Comparison of ENCODE assay signal across 9 cellular contexts in the genomic region with DNA sequence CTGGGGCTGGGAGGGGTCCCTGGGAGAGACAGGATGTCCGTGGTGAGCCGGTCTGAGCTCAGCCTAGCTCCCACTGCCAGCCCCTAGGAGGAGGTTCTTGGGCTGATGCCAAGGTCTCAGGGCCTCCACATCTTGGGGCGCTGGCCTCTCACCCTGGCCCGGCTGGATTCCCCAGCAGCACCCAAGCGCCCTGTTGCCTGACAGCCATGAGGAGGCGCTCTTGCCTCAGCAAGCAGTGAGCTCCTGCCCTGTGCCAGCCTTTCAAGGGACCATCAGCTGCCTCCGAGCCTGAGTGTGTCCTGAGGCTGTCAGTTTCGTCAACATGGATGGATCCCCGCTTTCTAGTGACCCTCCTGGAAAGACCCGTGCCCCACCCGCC.
DNase-seq lines count a peak whose midpoint lies in the region; ATAC-seq and TF ChIP-seq lines count a peak whose summit lies in the region.
"Had no signal": no experiment of that assay in that cellular context is flagged by ENCODE, and none has a peak within 500 bp of the region (broad histone marks: within the 10 kb centered on the region; RNA-seq: fewer than 3 reads in every experiment).

No MANE protein-coding gene starts in this region.

- H3K27me3 Mint-ChIP-seq in activated naive CD8-positive, alpha-beta T cell treated with anti-CD3 and anti-CD28 coated beads, Interleukin-2, amount 50 U/mL, for 24 hours, result no peaks in the 10 kb centered on the region
- H3K27me3 Mint-ChIP-seq in activated naive CD8-positive, alpha-beta T cell treated with anti-CD3 and anti-CD28 coated beads for 36 hours, result no peaks in the 10 kb centered on the region
- peaks cover 14% of the 10 kb centered on the region for H3K27me3 Mint-ChIP-seq in endothelial cell (ENCODE audit: unreplicated experiment)

- H3K4me1 ChIP-seq in Panc1 (ENCODE audit: control insufficient read depth, insufficient read depth, low read length) (peaks cover 36% of the 10 kb centered on the region), thoracic aorta (ENCODE audit: control insufficient read depth in 1 of 2, low read depth in 2 of 2) (peaks cover 3 to 23% of the 10 kb centered on the region in 2 donors)

- POLR2A ChIA-PET in Panc1 (lab: Charles Lee), result interaction anchor here (0.5 kb wide), 1 partner anchor 208 kb away, joined by 8 read pairs; no protein-coding TSS in a partner anchor

- H3K27ac Mint-ChIP-seq in activated naive CD8-positive, alpha-beta T cell treated with anti-CD3 and anti-CD28 coated beads, Interleukin-2, amount 50 U/mL, for 24 hours, result no peak overlapping the region
- H3K27ac Mint-ChIP-seq in activated naive CD8-positive, alpha-beta T cell treated with anti-CD3 and anti-CD28 coated beads for 36 hours, result no peak overlapping the region
- H3K27ac Mint-ChIP-seq in endothelial cell (ENCODE audit: unreplicated experiment), result no peak overlapping the region

- H3K27ac ChIP-seq in Panc1 (ENCODE audit: low read length) (no peak overlapping the region), thoracic aorta (no peak overlapping the region)

- no peak overlapping the region for H3K4me3 ChIP-seq in Panc1 (ENCODE audit: low read depth in 2 of 2, low read length in 2 of 2)
- no peak overlapping the region for H3K4me3 ChIP-seq in fibroblast of villous mesenchyme (ENCODE audit: low read depth, low read length)
- no peak overlapping the region for H3K4me3 ChIP-seq in thoracic aorta

- H3K9me3 Mint-ChIP-seq in activated naive CD8-positive, alpha-beta T cell treated with anti-CD3 and anti-CD28 coated beads, Interleukin-2, amount 50 U/mL, for 24 hours, result no peaks in the 10 kb centered on the region
- no peaks in the 10 kb centered on the region for H3K9me3 Mint-ChIP-seq in activated naive CD8-positive, alpha-beta T cell treated with anti-CD3 and anti-CD28 coated beads for 36 hours
- no peaks in the 10 kb centered on the region for H3K9me3 Mint-ChIP-seq in endothelial cell (ENCODE audit: unreplicated experiment)

- H3K36me3 ChIP-seq in Panc1 (ENCODE audit: control insufficient read depth, insufficient read depth, low read length), result no peaks in the 10 kb centered on the region
- no peaks in the 10 kb centered on the region for H3K36me3 ChIP-seq in thoracic aorta

- CTCF ChIA-PET in Panc1 (lab: Charles Lee), result interaction anchor here (0.6 to 1.1 kb wide), 4 partner anchors 25 to 133 kb away, joined by 3 to 5 read pairs (median 4); no protein-coding TSS in a partner anchor

- DNase-seq in activated naive CD8-positive, alpha-beta T cell treated with anti-CD3 and anti-CD28 coated beads, Interleukin-2, amount 50 U/mL, for 24 hours, result peak; percentile 18
- DNase-seq in activated naive CD8-positive, alpha-beta T cell treated with anti-CD3 and anti-CD28 coated beads for 36 hours, result no peak
- DNase-seq in Panc1 (ENCODE audit: low read depth, low spot score) (no peak), fibroblast of villous mesenchyme (ENCODE audit: low read depth) (peak; percentile 44), thoracic aorta (ENCODE audit: low spot score) (no peak), endothelial cell (ENCODE audit: low spot score) (no peak), DMS114 treated with DMSO at 0.1 percent for 48 hours (lab: John Stamatoyannopoulos, UW; ENCODE audit: unreplicated experiment) (no peak)
- DNase-seq: DMS79 treated with DMSO at 0.1 percent for 48 hours had no signal

- TF ChIP-seq CTCF in Panc1 (IDR thresholded peaks at IDR 0.05), result no peak; the same call in 1 of the 2 replicates
- peak; percentile 61 for TF ChIP-seq CTCF in fibroblast of villous mesenchyme (IDR thresholded peaks at IDR 0.05; ENCODE audit: insufficient read depth, low read depth, low read length)
- peak; percentile 23 for TF ChIP-seq CTCF in thoracic aorta (IDR thresholded peaks at IDR 0.05)
- no peak for TF ChIP-seq CTCF in endothelial cell (IDR thresholded peaks at IDR 0.05; ENCODE audit: unreplicated experiment)

- intact Hi-C loops in Panc1 (cut with micrococcal nuclease; ENCODE audit: unreplicated experiment), result no loop called here

- H3K9me3 ChIP-seq in Panc1 (ENCODE audit: control insufficient read depth, insufficient read depth, low read depth, low read length) (no peaks in the 10 kb centered on the region), thoracic aorta (no peaks in the 10 kb centered on the region)

- H3K36me3 Mint-ChIP-seq in activated naive CD8-positive, alpha-beta T cell treated with anti-CD3 and anti-CD28 coated beads, Interleukin-2, amount 50 U/mL, for 24 hours (ENCODE audit: low read depth), result no peaks in the 10 kb centered on the region
- no peaks in the 10 kb centered on the region for H3K36me3 Mint-ChIP-seq in activated naive CD8-positive, alpha-beta T cell treated with anti-CD3 and anti-CD28 coated beads for 36 hours
- peaks cover 4% of the 10 kb centered on the region for H3K36me3 Mint-ChIP-seq in endothelial cell (ENCODE audit: low read depth, unreplicated experiment)

- no peak for ATAC-seq in activated naive CD8-positive, alpha-beta T cell treated with anti-CD3 and anti-CD28 coated beads, Interleukin-2, amount 50 U/mL, for 24 hours
- ATAC-seq in Panc1, result peak; percentile 32; the same call in 1 of the 2 replicates
- no peak for ATAC-seq in thoracic aorta (ENCODE audit: insufficient number of reproducible peaks, low FRiP score, low read depth)
- no peak for ATAC-seq in HG02588 (IDR thresholded peaks at IDR 0.05; ENCODE audit: unreplicated experiment)

- H3K4me1 Mint-ChIP-seq in activated naive CD8-positive, alpha-beta T cell treated with anti-CD3 and anti-CD28 coated beads, Interleukin-2, amount 50 U/mL, for 24 hours, result no peaks in the 10 kb centered on the region
- H3K4me1 Mint-ChIP-seq in activated naive CD8-positive, alpha-beta T cell treated with anti-CD3 and anti-CD28 coated beads for 36 hours, result no peaks in the 10 kb centered on the region
- no peaks in the 10 kb centered on the region for H3K4me1 Mint-ChIP-seq in endothelial cell (ENCODE audit: unreplicated experiment)

- no TSS peak for BruUV-seq in Panc1 (replicated peaks; lab: Mats Ljungman, UMichigan)

- no peak overlapping the region for H3K4me3 Mint-ChIP-seq in activated naive CD8-positive, alpha-beta T cell treated with anti-CD3 and anti-CD28 coated beads, Interleukin-2, amount 50 U/mL, for 24 hours
- H3K4me3 Mint-ChIP-seq in activated naive CD8-positive, alpha-beta T cell treated with anti-CD3 and anti-CD28 coated beads for 36 hours, result no peak overlapping the region
- no peak overlapping the region for H3K4me3 Mint-ChIP-seq in endothelial cell (ENCODE audit: unreplicated experiment)

- in situ Hi-C loops in Panc1 (cut with HindIII; ENCODE audit: low pct_unique_long_range_greater_than_20kb, low sequenced_read_pairs), result no loop called here

- H3K27me3 ChIP-seq in Panc1 (ENCODE audit: control insufficient read depth, insufficient read depth, low read length) (no peaks in the 10 kb centered on the region), thoracic aorta (replicated peaks; ENCODE audit: insufficient read depth) (no peaks in the 10 kb centered on the region)

Comparison
In these comparisons a context has a peak if more than half of its experiments do, and no peak if none do; other contexts are left out.
1. DNase-seq: peak in activated naive CD8-positive, alpha-beta T cell treated with anti-CD3 and anti-CD28 coated beads, Interleukin-2, amount 50 U/mL, for 24 hours (single experiment) and fibroblast of villous mesenchyme (single experiment); none in activated naive CD8-positive, alpha-beta T cell treated with anti-CD3 and anti-CD28 coated beads for 36 hours (single experiment), Panc1 (single experiment), thoracic aorta (single experiment), endothelial cell (single experiment) and DMS114 treated with DMSO at 0.1 percent for 48 hours (single experiment).
2. CTCF ChIP-seq: peak in fibroblast of villous mesenchyme (single experiment) and thoracic aorta (single experiment); none in Panc1 (single experiment) and endothelial cell (single experiment).